Comparison of ENCODE assay signal across 8 cellular contexts in the genomic region with DNA sequence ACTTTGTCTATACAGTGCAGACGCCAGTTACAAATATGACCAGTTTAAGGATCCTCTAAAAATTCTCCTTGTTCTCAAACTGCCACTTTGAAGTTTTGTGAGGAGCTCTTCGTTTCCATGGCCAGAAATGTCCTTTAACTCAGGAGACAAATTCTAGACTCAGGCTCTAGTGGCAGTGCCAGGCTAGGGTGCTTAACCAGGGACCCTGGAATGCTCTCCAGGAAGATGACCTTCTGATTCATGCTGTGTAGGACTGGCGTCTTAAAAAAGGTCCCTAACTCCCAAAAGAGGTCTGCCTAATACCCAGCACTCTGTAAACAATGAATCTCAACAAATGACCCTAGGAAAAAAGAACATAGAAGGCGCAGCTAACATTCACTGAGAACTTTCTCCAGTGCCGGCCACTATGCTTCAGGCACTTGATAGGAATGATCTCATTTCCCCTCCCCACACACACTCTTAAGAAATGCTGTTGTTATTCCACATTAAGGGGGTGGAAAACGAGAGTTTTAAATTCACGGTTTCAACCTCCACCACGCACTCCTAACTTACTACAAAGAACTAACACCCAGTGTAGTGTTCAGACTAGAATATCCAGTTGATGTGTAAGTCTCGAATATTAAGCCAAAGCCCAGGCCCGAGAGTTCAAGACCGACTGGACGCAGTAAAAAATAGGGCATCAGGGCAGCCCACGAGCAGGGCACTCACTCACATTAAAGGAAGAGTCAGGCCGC. TPM values are rescaled to one million over a fixed set of nuclear protein-coding genes. Genes with fewer than 3 reads are reported as not detected.
A peak's percentile ranks its signal among the peaks of the same experiment; 100 is the strongest.
DNase-seq lines count a peak whose midpoint lies in the region; ATAC-seq, FAIRE-seq and TF ChIP-seq lines count a peak whose summit lies in the region.

No MANE protein-coding gene starts in this region.

- H3K4me1 ChIP-seq in trophoblast cell (ENCODE audit: control insufficient read depth in 1 of 2, insufficient read depth in 2 of 2, low read length in 2 of 2), result peaks cover 7 to 15% of the 10 kb centered on the region in 2 experiments

- FAIRE-seq in GM12892 (lab: Jason Lieb, UNC), result no peak

- H3K27ac ChIP-seq in WERI-Rb-1 (peak overlapping the region; percentile 54), trophoblast cell (ENCODE audit: low read depth, low read length) (peak overlapping the region; percentile 55)

- H3K4me3 ChIP-seq in WERI-Rb-1 (ENCODE audit: low read depth, low read length) (peak overlapping the region; percentile 75), fibroblast of villous mesenchyme (ENCODE audit: low read depth, low read length) (peak overlapping the region; percentile 83), trophoblast cell (ENCODE audit: low read depth, low read length) (peak overlapping the region; percentile 91)

- H3K23ac ChIP-seq in trophoblast cell (ENCODE audit: low read length), result no peak overlapping the region

- H2BK12ac ChIP-seq in trophoblast cell (ENCODE audit: low read length), result no peak overlapping the region

- H3K9ac ChIP-seq in trophoblast cell (ENCODE audit: low read length), result peak overlapping the region; percentile 96

- peak overlapping the region; percentile 11 for H2BK120ac ChIP-seq in trophoblast cell (ENCODE audit: insufficient read depth, low read length, poor library complexity)

- no peak overlapping the region for H4K8ac ChIP-seq in trophoblast cell (ENCODE audit: low read depth, low read length)

- H3K36me3 ChIP-seq in WERI-Rb-1 (peaks cover 47% of the 10 kb centered on the region), trophoblast cell (ENCODE audit: control insufficient read depth in 1 of 2, insufficient read depth in 2 of 2, low read length in 2 of 2) (peaks cover 36 to 39% of the 10 kb centered on the region in 2 experiments)

- H3K18ac ChIP-seq in trophoblast cell (ENCODE audit: low read length), result peak overlapping the region; percentile 80

- no peak for TF ChIP-seq POLR2A in GM12892 (IDR thresholded peaks at IDR 0.05; ENCODE audit: low read depth, low read length)

- H3K9me3 ChIP-seq in WERI-Rb-1 (ENCODE audit: severe bottlenecking) (no peaks in the 10 kb centered on the region), trophoblast cell (ENCODE audit: insufficient read depth, low read depth, low read length) (no peaks in the 10 kb centered on the region)

- peaks cover 8% of the 10 kb centered on the region for H3K79me1 ChIP-seq in trophoblast cell (ENCODE audit: low read length)

- H3K4me2 ChIP-seq in trophoblast cell (ENCODE audit: low read length), result peak overlapping the region; percentile 62

- peak overlapping the region; percentile 70 for H4K12ac ChIP-seq in trophoblast cell (ENCODE audit: low read depth, low read length)

- H4K91ac ChIP-seq in trophoblast cell (ENCODE audit: low read depth, low read length), result peak overlapping the region; percentile 55

- no CpG with 5 or more reads among the region's 14 CpGs for WGBS in trophoblast cell (ENCODE audit: extremely low coverage, insufficient coverage, insufficient read length)

- H3K14ac ChIP-seq in trophoblast cell (ENCODE audit: low read length), result peak overlapping the region; percentile 86

- H2AFZ ChIP-seq in trophoblast cell (ENCODE audit: insufficient read depth, low read length, poor library complexity), result no peak overlapping the region

- peak; percentile 7 for ATAC-seq in HG02798 (IDR thresholded peaks at IDR 0.05; ENCODE audit: poor library complexity, unreplicated experiment)

- DNase-seq in EH (ENCODE audit: low read depth) (peak; percentile 57), WERI-Rb-1 (no peak), fibroblast of villous mesenchyme (ENCODE audit: low read depth) (peak; percentile 62), trophoblast cell (peak in 1 of 2 donors; percentile 60), GM19238 (ENCODE audit: insufficient read length, low spot score) (no peak), GM12892 (ENCODE audit: insufficient read length) (no peak)
- no peak for DNase-seq in stimulated activated CD4-positive, alpha-beta T cell treated with anti-CD3 and anti-CD28 coated beads, Interleukin-4, amount 100 ng/mL, for 4 hours

- peak overlapping the region; percentile 68 for H2BK5ac ChIP-seq in trophoblast cell (ENCODE audit: low read depth, low read length, poor library complexity)

- H3K4ac ChIP-seq in trophoblast cell (ENCODE audit: low read depth, low read length), result peak overlapping the region; percentile 77

- no peaks in the 10 kb centered on the region for H3K27me3 ChIP-seq in WERI-Rb-1 (ENCODE audit: insufficient read depth, low read depth, severe bottlenecking)
- H3K27me3 ChIP-seq in trophoblast cell (ENCODE audit: insufficient read depth, low read length), result no peaks in the 10 kb centered on the region

- peak overlapping the region; percentile 57 for H2AK5ac ChIP-seq in trophoblast cell (ENCODE audit: low read length)

- H3K79me2 ChIP-seq in trophoblast cell (ENCODE audit: control insufficient read depth, insufficient read depth, low read length, poor library complexity), result peaks cover 9% of the 10 kb centered on the region

- TF ChIP-seq CTCF in WERI-Rb-1 (IDR thresholded peaks at IDR 0.05; ENCODE audit: low read depth, low read length) (no peak), fibroblast of villous mesenchyme (IDR thresholded peaks at IDR 0.05; ENCODE audit: insufficient read depth, low read depth, low read length) (no peak)

RNA-seq across cellular contexts. Expression of gene NXF1, which starts 0.8 kb away (rescaled TPM):
- 28.3 and 33.2 TPM in 2 replicates for total RNA-seq in fibroblast of villous mesenchyme
- 65.8 and 70.4 TPM in 2 replicates for polyA plus RNA-seq in trophoblast cell (2013)
- 51.3 TPM for polyA plus RNA-seq in GM12892 (2012; ENCODE audit: missing spikeins)

RNA-seq across cellular contexts. Expression of gene TMEM223, which starts 12.7 kb away (rescaled TPM):
- total RNA-seq in fibroblast of villous mesenchyme, result 14.5 and 14.7 TPM in 2 replicates
- polyA plus RNA-seq in trophoblast cell (2013), result 28.3 and 29.0 TPM in 2 replicates
- 10.3 TPM for polyA plus RNA-seq in GM12892 (2012; ENCODE audit: missing spikeins)

RNA-seq across cellular contexts. Expression of gene TMEM179B, which starts 17.3 kb away (rescaled TPM):
- total RNA-seq in fibroblast of villous mesenchyme, result 38.0 and 45.8 TPM in 2 replicates
- polyA plus RNA-seq in trophoblast cell (2013), result 75.0 and 77.2 TPM in 2 replicates
- polyA plus RNA-seq in GM12892 (2012; ENCODE audit: missing spikeins), result 21.1 TPM

RNA-seq across cellular contexts. Expression of gene STX5, which starts 27.4 kb away (rescaled TPM):
- total RNA-seq in fibroblast of villous mesenchyme, result 35.1 and 47.5 TPM in 2 replicates
- polyA plus RNA-seq in trophoblast cell (2013), result 70.9 and 72.0 TPM in 2 replicates
- polyA plus RNA-seq in GM12892 (2012; ENCODE audit: missing spikeins), result 23.9 TPM

RNA-seq across cellular contexts. Expression of gene TEX54, which starts 28.2 kb away (rescaled TPM):
- total RNA-seq in fibroblast of villous mesenchyme, result not detected in 2 replicates
- not detected in 2 replicates for polyA plus RNA-seq in trophoblast cell (2013)
- polyA plus RNA-seq in GM12892 (2012; ENCODE audit: missing spikeins), result not detected

Comparison
In these comparisons a context has a peak if more than half of its experiments do, and no peak if none do; other contexts are left out.
1. DNase-seq: peak in EH (single experiment) and fibroblast of villous mesenchyme (single experiment); none in WERI-Rb-1 (single experiment), GM19238 (single experiment), stimulated activated CD4-positive, alpha-beta T cell treated with anti-CD3 and anti-CD28 coated beads, Interleukin-4, amount 100 ng/mL, for 4 hours (0 of 2) and GM12892 (single experiment).
2. Peak in every context shown above with its lines, with median percentiles within 50 percentile points of each other: H3K4me3 ChIP-seq.